ENCODE assay signal across 8 cellular contexts in the genomic region with DNA sequence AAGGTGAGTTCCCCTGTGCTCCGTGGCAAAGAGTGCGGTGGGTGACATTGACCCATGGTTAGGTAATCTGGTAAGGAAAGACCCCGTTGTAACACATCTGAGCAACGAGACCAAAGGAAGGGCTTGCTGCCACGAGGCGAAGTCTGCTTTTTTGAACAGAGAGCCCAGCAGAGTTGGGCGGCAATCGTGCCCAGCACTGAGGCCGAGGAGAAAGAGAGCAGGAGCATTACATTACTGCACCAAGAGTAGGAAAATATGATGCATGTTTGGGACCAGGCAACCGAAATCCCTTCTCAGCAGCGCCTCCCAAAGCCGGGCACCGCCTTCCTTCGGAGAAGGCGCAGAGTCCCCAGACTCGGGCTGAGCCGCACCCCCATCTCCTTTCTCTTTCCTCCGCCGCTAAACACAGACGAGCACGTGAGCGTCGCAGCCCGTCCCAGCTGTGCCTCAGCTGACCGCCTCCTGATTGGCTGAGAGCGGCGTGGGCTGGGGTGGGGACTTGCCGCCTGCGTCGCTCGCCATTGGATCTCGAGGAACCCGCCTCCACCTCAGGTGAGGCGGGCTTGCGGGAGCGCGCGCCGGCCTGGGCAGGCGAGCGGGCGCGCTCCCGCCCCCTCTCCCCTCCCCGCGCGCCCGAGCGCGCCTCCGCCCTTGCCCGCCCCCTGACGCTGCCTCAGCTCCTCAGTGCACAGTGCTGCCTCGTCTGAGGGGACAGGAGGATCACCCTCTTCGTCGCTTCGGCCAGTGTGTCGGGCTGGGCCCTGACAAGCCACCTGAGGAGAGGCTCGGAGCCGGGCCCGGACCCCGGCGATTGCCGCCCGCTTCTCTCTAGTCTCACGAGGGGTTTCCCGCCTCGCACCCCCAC. TPM values are rescaled to one million over a fixed set of nuclear protein-coding genes. Genes with fewer than 3 reads are reported as not detected.
A peak's percentile ranks its signal among the peaks of the same experiment; 100 is the strongest.
DNase-seq lines count a peak whose midpoint lies in the region; FAIRE-seq and TF ChIP-seq lines count a peak whose summit lies in the region.

A gene (plus strand): TSS at position 684 of the 865 bp plus-strand sequence. CDS start 292 bp downstream, outside the sequence.

- no peak for TF ChIP-seq CTCF in HFF-Myc (IDR thresholded peaks at IDR 0.05; ENCODE audit: low read depth, low read length, missing control alignments)
- no peak for TF ChIP-seq CTCF in subcutaneous adipose tissue (IDR thresholded peaks at IDR 0.05; ENCODE audit: low read depth)

- H3K9ac ChIP-seq in neuronal stem cell (ENCODE audit: low read depth, low read length, poor library complexity) = peak within 1 kb of the TSS; percentile 97

- H3K9me3 ChIP-seq in neuronal stem cell (replicated peaks in 1 of 2; ENCODE audit: control insufficient read depth in 2 of 2, insufficient read depth in 1 of 2, low read depth in 1 of 2, low read length in 2 of 2) = no peaks in the 10 kb centered on the region

- peak within 1 kb of the TSS; percentile 100 for H3K23ac ChIP-seq in neuronal stem cell (ENCODE audit: low read depth, low read length, poor library complexity)

- no CpG with 5 or more reads among the region's 68 CpGs for WGBS in neuronal stem cell (ENCODE audit: extremely low coverage in 2 of 2, insufficient read length in 2 of 2, insufficient replicate concordance in 1 of 2), 2 donors

- peak within 1 kb of the TSS; percentile 71 for H3K4me2 ChIP-seq in neuronal stem cell (ENCODE audit: insufficient read depth, low read length, poor library complexity, severe bottlenecking)

- H3K4me1 Mint-ChIP-seq in activated naive CD4-positive, alpha-beta T cell treated with anti-CD3 and anti-CD28 coated beads, Interleukin-2, amount 10 ng/mL, durations not matched to agents 7 days and 5 days = peaks cover 62% of the 10 kb centered on the region

- DNase-seq in GM04503 (ENCODE audit: low read depth) (peak; percentile 94), HFF-Myc (ENCODE audit: extremely low read depth, low read depth) (peak; percentile 91), NAMALWA (ENCODE audit: low spot score) (peak; percentile 94), SK-N-DZ (ENCODE audit: low spot score) (peak; percentile 97), frontal cortex (ENCODE audit: low spot score in 2 of 2) (peak; percentile 93 to 95), neuronal stem cell (ENCODE audit: low spot score) (peak; percentile 98)
- peak; percentile 98 for DNase-seq in activated naive CD4-positive, alpha-beta T cell treated with anti-CD3 and anti-CD28 coated beads, Interleukin-2, amount 10 ng/mL, durations not matched to agents 7 days and 5 days

- H2BK15ac ChIP-seq in neuronal stem cell (ENCODE audit: low read length) = peak within 1 kb of the TSS; percentile 97

- peaks cover 7 to 8% of the 10 kb centered on the region in 2 donors for H3K4me1 ChIP-seq in neuronal stem cell (ENCODE audit: control insufficient read depth in 2 of 2, insufficient read depth in 1 of 2, low read depth in 1 of 2, low read length in 2 of 2)

- peak within 1 kb of the TSS; percentile 100 for H3K27ac ChIP-seq in neuronal stem cell (replicated peaks; ENCODE audit: low read length)

- H3K27me3 Mint-ChIP-seq in activated naive CD4-positive, alpha-beta T cell treated with anti-CD3 and anti-CD28 coated beads, Interleukin-2, amount 10 ng/mL, durations not matched to agents 7 days and 5 days = no peaks in the 10 kb centered on the region

- no peak for FAIRE-seq in frontal cortex (lab: Jason Lieb, UNC)

- H3K18ac ChIP-seq in neuronal stem cell (ENCODE audit: low read length) = peak within 1 kb of the TSS; percentile 100

- peaks cover 0 to 2% of the 10 kb centered on the region in 2 donors for H3K36me3 ChIP-seq in neuronal stem cell (replicated peaks in 1 of 2; ENCODE audit: control insufficient read depth in 2 of 2, insufficient read depth in 2 of 2, low read length in 2 of 2)

- peak within 1 kb of the TSS; percentile 92 for H2AFZ ChIP-seq in neuronal stem cell (ENCODE audit: low read length)

- H2BK5ac ChIP-seq in neuronal stem cell (ENCODE audit: low read length) = peak within 1 kb of the TSS; percentile 100

- H3K27me3 ChIP-seq in neuronal stem cell (ENCODE audit: control insufficient read depth in 3 of 3, insufficient read depth in 3 of 3, low read depth in 1 of 3, low read length in 3 of 3) = no peaks in the 10 kb centered on the region

- H2AK5ac ChIP-seq in neuronal stem cell (ENCODE audit: low read depth, low read length) = peak within 1 kb of the TSS; percentile 99

- CTCF ChIA-PET in activated naive CD4-positive, alpha-beta T cell treated with anti-CD3 and anti-CD28 coated beads, Interleukin-2, amount 10 ng/mL, durations not matched to agents 7 days and 5 days (lab: Charles Lee) = interaction anchor here (1.2 to 2.0 kb wide), 6 partner anchors 13 to 219 kb away, joined by 3 to 7 read pairs (median 4); no protein-coding TSS in a partner anchor

- H3K4me3 Mint-ChIP-seq in activated naive CD4-positive, alpha-beta T cell treated with anti-CD3 and anti-CD28 coated beads, Interleukin-2, amount 10 ng/mL, durations not matched to agents 7 days and 5 days = peak within 1 kb of the TSS; percentile 91

- H3K4me3 ChIP-seq in HFF-Myc (replicated peaks; ENCODE audit: low read depth, low read length) (peak within 1 kb of the TSS; percentile 79), neuronal stem cell (ENCODE audit: low read length in 2 of 2) (peak within 1 kb of the TSS; percentile 87 to 92)

- H3K9me3 Mint-ChIP-seq in activated naive CD4-positive, alpha-beta T cell treated with anti-CD3 and anti-CD28 coated beads, Interleukin-2, amount 10 ng/mL, durations not matched to agents 7 days and 5 days = peaks cover 9% of the 10 kb centered on the region

- H4K91ac ChIP-seq in neuronal stem cell (ENCODE audit: low read depth, low read length, poor library complexity) = peak within 1 kb of the TSS; percentile 79

- no peaks in the 10 kb centered on the region for H3K79me1 ChIP-seq in neuronal stem cell (ENCODE audit: low read depth, low read length)

- peaks cover 37% of the 10 kb centered on the region for H3K36me3 Mint-ChIP-seq in activated naive CD4-positive, alpha-beta T cell treated with anti-CD3 and anti-CD28 coated beads, Interleukin-2, amount 10 ng/mL, durations not matched to agents 7 days and 5 days

- H4K8ac ChIP-seq in neuronal stem cell (ENCODE audit: low read depth, low read length) = peak within 1 kb of the TSS; percentile 82

- H2BK12ac ChIP-seq in neuronal stem cell (ENCODE audit: low read length) = no peak within 1 kb of the TSS

- H3K14ac ChIP-seq in neuronal stem cell (ENCODE audit: low read length) = peak within 1 kb of the TSS; percentile 94

- H3K27ac Mint-ChIP-seq in activated naive CD4-positive, alpha-beta T cell treated with anti-CD3 and anti-CD28 coated beads, Interleukin-2, amount 10 ng/mL, durations not matched to agents 7 days and 5 days = peak within 1 kb of the TSS; percentile 97

- peak within 1 kb of the TSS; percentile 95 for H3K4ac ChIP-seq in neuronal stem cell (ENCODE audit: low read length)

- H2BK120ac ChIP-seq in neuronal stem cell (ENCODE audit: low read depth, low read length) = peak within 1 kb of the TSS; percentile 98

RNA-seq across cellular contexts. Expression of the gene that starts here (rescaled TPM):
- 87.4 and 108 TPM in 2 replicates for polyA plus RNA-seq in SK-N-DZ (2014; cell fraction: cytosol; rRNA removed)
- 53.1 and 60.4 TPM in 2 replicates for polyA plus RNA-seq in SK-N-DZ (2014; cell fraction: nucleus; rRNA removed)
- total RNA-seq in frontal cortex (151 TPM), subcutaneous adipose tissue (100 to 1,000 TPM in 2 of 4 donors, 10 to 100 TPM in 2; 53.1 to 253 (median 98.6) TPM)
- 149 TPM for polyA plus RNA-seq in neuronal stem cell (2013, experiment 1 of 2)
- 154 TPM for polyA plus RNA-seq in neuronal stem cell (2013, experiment 2 of 2)

Comparison
In these comparisons a context has a peak if more than half of its experiments do, and no peak if none do; other contexts are left out.
1. Peak in every context shown above with its lines: DNase-seq, H3K4me3 ChIP-seq and H3K27ac ChIP-seq.